In the genomic region with DNA sequence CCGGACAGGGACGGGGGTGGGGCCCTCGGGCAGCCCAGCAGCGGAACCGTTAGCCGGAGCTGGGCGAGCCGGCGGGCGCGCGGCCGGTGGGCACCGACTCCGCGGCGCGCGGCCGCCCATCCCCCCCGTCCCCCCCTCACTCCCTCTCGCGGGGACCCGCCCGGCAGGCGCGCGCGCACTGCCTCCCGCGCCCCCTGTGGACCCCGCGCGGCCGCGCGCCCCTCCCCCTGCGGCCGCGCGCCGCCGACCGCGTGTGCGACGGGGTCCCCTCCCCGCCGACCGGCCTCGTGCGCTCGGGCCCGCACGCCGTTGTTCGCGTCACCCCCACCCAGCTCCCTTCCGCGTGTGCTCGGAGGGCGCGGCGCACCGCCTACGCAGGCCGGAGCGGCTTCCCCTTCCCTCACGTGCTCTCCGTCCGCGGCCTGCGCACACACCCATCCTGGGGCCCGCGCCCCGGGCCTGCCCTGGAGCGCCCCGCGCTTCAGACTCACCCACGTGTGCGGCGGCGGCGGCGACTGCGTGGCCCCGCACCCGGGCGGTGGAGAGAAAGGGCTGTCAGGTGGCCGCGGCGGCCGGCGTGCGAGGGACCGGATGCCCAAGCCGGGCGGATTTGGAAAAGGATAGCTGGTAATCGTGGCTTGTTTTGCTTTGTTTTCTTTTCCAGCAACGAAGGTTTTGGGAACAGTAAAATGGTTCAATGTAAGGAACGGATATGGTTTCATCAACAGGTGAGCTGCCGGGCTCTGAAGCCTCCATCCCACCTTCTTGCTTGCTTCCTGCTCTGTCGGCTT, we compare ENCODE assay signal across 8 cellular contexts. TPM values are rescaled to one million over a fixed set of nuclear protein-coding genes. Genes with fewer than 3 reads are reported as not detected.
A peak's percentile ranks its signal among the peaks of the same experiment; 100 is the strongest.
DNase-seq lines count a peak whose midpoint lies in the region; ATAC-seq and TF ChIP-seq lines count a peak whose summit lies in the region.

No MANE protein-coding gene starts in this region.

- ATAC-seq in HG02571 (IDR thresholded peaks at IDR 0.05; ENCODE audit: unreplicated experiment), result peak; percentile 42

- no peaks in the 10 kb centered on the region for H3K9me3 Mint-ChIP-seq in chondrocyte (ENCODE audit: low read depth)

- in situ Hi-C loops in GM13977 (cut with MboI; ENCODE audit: low pct_unique_long_range_greater_than_20kb, low sequenced_read_pairs, unreplicated experiment), result no loop called here

- H3K4me1 Mint-ChIP-seq in chondrocyte (ENCODE audit: low read depth), result peaks cover 58% of the 10 kb centered on the region

- TF ChIP-seq CTCF in GM13977 (IDR thresholded peaks at IDR 0.05; ENCODE audit: extremely low read depth, insufficient read depth, missing control alignments) (no peak), chondrocyte (IDR thresholded peaks at IDR 0.05) (no peak)

- no peaks in the 10 kb centered on the region for H3K27me3 ChIP-seq in layer of hippocampus (ENCODE audit: control insufficient read depth, insufficient read depth, low read length)

- H3K36me3 Mint-ChIP-seq in chondrocyte (ENCODE audit: low read depth), result peaks cover 8% of the 10 kb centered on the region

- H3K27me3 Mint-ChIP-seq in chondrocyte (ENCODE audit: low read depth), result no peaks in the 10 kb centered on the region

- peak overlapping the region; percentile 52 for H3K27ac ChIP-seq in layer of hippocampus (ENCODE audit: low read depth, low read length)

- DNase-seq in GM13977 (ENCODE audit: low spot score) (peak; percentile 87), NCI-H1105 (lab: John Stamatoyannopoulos, UW) (peak; percentile 31), chondrocyte (ENCODE audit: low spot score) (no peak), epidermal melanocyte (ENCODE audit: insufficient read length, low spot score) (no peak)
- DNase-seq in activated CD4-positive, CD25-positive, alpha-beta regulatory T cell treated with anti-CD3 and anti-CD28 coated beads, Interleukin-2, amount 50 U/mL, for 72 hours, result peak; percentile 78
- DNase-seq in stimulated activated CD4-positive, alpha-beta T cell treated with anti-CD3 and anti-CD28 coated beads, Interleukin-1b, Interleukin-23, amount 100 ng/mL, for 24 hours (ENCODE audit: low read depth in 4 of 4, low spot score in 1 of 4), result peak in 3 of 4 experiments; percentile 33 to 57 (median 45)

- peak overlapping the region; percentile 91 for H3K4me3 Mint-ChIP-seq in chondrocyte (ENCODE audit: unreplicated experiment)

- peak overlapping the region; percentile 90 for H3K27ac Mint-ChIP-seq in chondrocyte (ENCODE audit: unreplicated experiment)

RNA-seq across cellular contexts. Expression of a gene that starts 0.7 kb away (rescaled TPM):
- total RNA-seq in chondrocyte, result 582 to 659 TPM (median 593 TPM) in 3 replicates

RNA-seq across cellular contexts. Expression of a gene that starts 24.7 kb away (rescaled TPM):
- total RNA-seq in chondrocyte, result 22.6 to 35.3 TPM (median 24.3 TPM) in 3 replicates

RNA-seq across cellular contexts. Expression of a gene that starts 57.1 kb away (rescaled TPM):
- not detected in 3 replicates for total RNA-seq in chondrocyte

Comparison
In these comparisons a context has a peak if more than half of its experiments do, and no peak if none do; other contexts are left out.
1. DNase-seq: peak in GM13977 (single experiment), NCI-H1105 (single experiment), activated CD4-positive, CD25-positive, alpha-beta regulatory T cell treated with anti-CD3 and anti-CD28 coated beads, Interleukin-2, amount 50 U/mL, for 72 hours (single experiment) and stimulated activated CD4-positive, alpha-beta T cell treated with anti-CD3 and anti-CD28 coated beads, Interleukin-1b, Interleukin-23, amount 100 ng/mL, for 24 hours (3 of 4); none in chondrocyte (single experiment) and epidermal melanocyte (single experiment).